Comparison of ENCODE assay signal across 19 cellular contexts in the genomic region with DNA sequence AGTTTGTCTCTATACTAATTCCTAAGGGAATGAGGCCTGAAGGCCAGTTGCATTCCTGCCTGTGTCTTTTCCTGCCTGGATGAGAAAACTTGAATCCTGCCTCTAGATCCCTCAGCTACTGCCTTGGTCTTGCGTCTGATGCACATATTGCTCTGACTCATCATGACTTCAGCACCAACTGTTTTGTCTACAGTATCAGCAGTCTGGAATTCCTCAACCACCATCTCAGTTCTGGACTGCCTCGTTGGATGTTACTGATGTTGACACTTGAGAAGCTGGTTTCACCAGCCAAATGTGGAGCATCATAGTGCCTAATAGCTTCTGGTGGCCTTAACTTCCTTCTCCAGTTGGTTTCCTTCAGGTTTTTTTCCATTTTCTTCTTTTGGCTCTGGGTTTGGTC.
DNase-seq lines count a peak whose midpoint lies in the region; ATAC-seq, FAIRE-seq and TF ChIP-seq lines count a peak whose summit lies in the region.
"Had no signal": no experiment of that assay in that cellular context is flagged by ENCODE, and none has a peak within 500 bp of the region (broad histone marks: within the 10 kb centered on the region; RNA-seq: fewer than 3 reads in every experiment).

No MANE protein-coding gene starts in this region.

- TF ChIP-seq CTCF in epithelial cell of proximal tubule (conservative IDR thresholded peaks at IDR 0.05; ENCODE audit: low read depth, low read length) (no peak), osteocyte (IDR thresholded peaks at IDR 0.05) (no peak)

- no peak overlapping the region for H3K9ac ChIP-seq in mesendoderm (ENCODE audit: low read length)

- in situ Hi-C loops in Caki2 (cut with HindIII; ENCODE audit: low pct_unique_long_range_greater_than_20kb, low sequenced_read_pairs) = no loop called here

- H4K5ac ChIP-seq in mesendoderm (ENCODE audit: low read length) = no peak overlapping the region

- H3K9me3 Mint-ChIP-seq in osteocyte (ENCODE audit: unreplicated experiment) = peaks cover 6% of the 10 kb centered on the region
- H3K9me3 Mint-ChIP-seq in T-cell = peaks cover 8 to 23% (median 22%) of the 10 kb centered on the region in 3 donors
- H3K9me3 Mint-ChIP-seq: dendritic cell treated with granulocyte-macrophage colony-stimulating factor and Interleukin-4, amounts not matched to agents 40 ng/mL and 50 ng/mL, for 4 days had no signal

- H3K4me3 ChIP-seq in epithelial cell of proximal tubule (ENCODE audit: low read depth, low read length) = no peak overlapping the region
- H3K4me3 ChIP-seq in mesendoderm (ENCODE audit: low read length) = no peak overlapping the region
- H3K4me3 ChIP-seq: gastroesophageal sphincter, K562 had no signal

- H2BK15ac ChIP-seq in mesendoderm (replicated peaks; ENCODE audit: low read depth) = no peak overlapping the region

- no peak overlapping the region for H3K4ac ChIP-seq in mesendoderm (ENCODE audit: low read depth, low read length)

- peaks cover 30% of the 10 kb centered on the region for H3K4me1 Mint-ChIP-seq in osteocyte (ENCODE audit: unreplicated experiment)
- no peaks in the 10 kb centered on the region for H3K4me1 Mint-ChIP-seq in T-cell
- H3K4me1 Mint-ChIP-seq: stimulated activated effector memory CD8-positive, alpha-beta T cell treated with anti-CD3 and anti-CD28 coated beads, Interleukin-12 subunit alpha, Interleukin-12 subunit beta, amount 100 ng/mL, for 72 hours had no signal

- no peak overlapping the region for H3K4me2 ChIP-seq in mesendoderm (ENCODE audit: low read length)

- H2BK120ac ChIP-seq in mesendoderm (ENCODE audit: low read depth, low read length) = no peak overlapping the region

- DNase-seq in Caki2 (ENCODE audit: low read depth) = peak; percentile 63
- DNase-seq in RCC 7860 (ENCODE audit: low spot score) = peak; percentile 98
- DNase-seq in epithelial cell of proximal tubule (ENCODE audit: low read depth) = peak; percentile 67
- no peak for DNase-seq in osteocyte (ENCODE audit: extremely low spot score, unreplicated experiment)
- DNase-seq in mesendoderm = no peak
- DNase-seq in NK-92 (lab: John Stamatoyannopoulos, UW; ENCODE audit: unreplicated experiment) = no peak
- DNase-seq in T-cell = no peak
- DNase-seq: activated CD8-positive, alpha-beta memory T cell treated with anti-CD3 and anti-CD28 coated beads for 24 hours; activated naive CD4-positive, alpha-beta T cell treated with anti-CD3 and anti-CD28 coated beads for 36 hours; NCI-H2081; stimulated activated CD4-positive, alpha-beta T cell treated with anti-CD3 and anti-CD28 coated beads, Interleukin-1b, Interleukin-23, amount 100 ng/mL, for 48 hours had no signal

- no peak overlapping the region for H2AK5ac ChIP-seq in mesendoderm (ENCODE audit: low read length)

- no peaks in the 10 kb centered on the region for H3K79me1 ChIP-seq in mesendoderm (ENCODE audit: low read length)

- H3K36me3 Mint-ChIP-seq in osteocyte (ENCODE audit: unreplicated experiment) (no peaks in the 10 kb centered on the region), T-cell (no peaks in the 10 kb centered on the region)
- H3K36me3 Mint-ChIP-seq: stimulated activated effector memory CD8-positive, alpha-beta T cell treated with anti-CD3 and anti-CD28 coated beads, Interleukin-12 subunit alpha, Interleukin-12 subunit beta, amount 100 ng/mL, for 72 hours had no signal

- peak overlapping the region; percentile 86 for H3K27ac Mint-ChIP-seq in osteocyte (ENCODE audit: unreplicated experiment)
- H3K27ac Mint-ChIP-seq in T-cell = no peak overlapping the region
- H3K27ac Mint-ChIP-seq: activated naive CD4-positive, alpha-beta T cell treated with anti-CD3 and anti-CD28 coated beads for 36 hours; dendritic cell treated with granulocyte-macrophage colony-stimulating factor and Interleukin-4, amounts not matched to agents 40 ng/mL and 50 ng/mL, for 4 days; stimulated activated effector memory CD8-positive, alpha-beta T cell treated with anti-CD3 and anti-CD28 coated beads, Interleukin-12 subunit alpha, Interleukin-12 subunit beta, amount 100 ng/mL, for 72 hours had no signal

- no peak overlapping the region for H2BK5ac ChIP-seq in mesendoderm (ENCODE audit: low read length)

- H3K79me2 ChIP-seq in mesendoderm (ENCODE audit: control insufficient read depth, insufficient read depth, low read length) = no peaks in the 10 kb centered on the region

- H3K27ac ChIP-seq in mesendoderm (ENCODE audit: low read depth, low read length) = no peak overlapping the region
- H3K27ac ChIP-seq: gastroesophageal sphincter, neutrophil had no signal

- H3K4me3 Mint-ChIP-seq in osteocyte (ENCODE audit: unreplicated experiment) = no peak overlapping the region
- H3K4me3 Mint-ChIP-seq in T-cell = no peak overlapping the region
- H3K4me3 Mint-ChIP-seq: activated naive CD4-positive, alpha-beta T cell treated with anti-CD3 and anti-CD28 coated beads for 36 hours; dendritic cell treated with granulocyte-macrophage colony-stimulating factor and Interleukin-4, amounts not matched to agents 40 ng/mL and 50 ng/mL, for 4 days; stimulated activated effector memory CD8-positive, alpha-beta T cell treated with anti-CD3 and anti-CD28 coated beads, Interleukin-12 subunit alpha, Interleukin-12 subunit beta, amount 100 ng/mL, for 72 hours had no signal

- H4K8ac ChIP-seq in mesendoderm (ENCODE audit: low read depth, low read length) = no peak overlapping the region

- POLR2A ChIA-PET in T-cell (lab: Charles Lee) = no interaction called here

- no peaks in the 10 kb centered on the region for H3K4me1 ChIP-seq in mesendoderm (ENCODE audit: control insufficient read depth, low read depth, low read length)
- H3K4me1 ChIP-seq: gastroesophageal sphincter had no signal

- H3K36me3 ChIP-seq in mesendoderm (ENCODE audit: control insufficient read depth, insufficient read depth, low read length) = no peaks in the 10 kb centered on the region
- H3K36me3 ChIP-seq: gastroesophageal sphincter, neutrophil had no signal

- H3K23ac ChIP-seq in mesendoderm (ENCODE audit: low read length) = no peak overlapping the region

- H3K27me3 ChIP-seq in mesendoderm (ENCODE audit: insufficient read depth, low read length, poor library complexity) = no peaks in the 10 kb centered on the region
- H3K27me3 ChIP-seq: gastroesophageal sphincter, neutrophil had no signal

- CTCF ChIA-PET in T-cell (lab: Charles Lee) = no interaction called here

- no peak overlapping the region for H3K18ac ChIP-seq in mesendoderm (ENCODE audit: low read length)

- FAIRE-seq in RCC 7860 (lab: Jason Lieb, UNC) = peak; percentile 95
- FAIRE-seq: K562 had no signal

- no peak overlapping the region for H3K56ac ChIP-seq in mesendoderm (ENCODE audit: low read length)

- WGBS in mesendoderm (ENCODE audit: extremely low coverage, insufficient coverage, low lambda C conversion rate) = no CpG with 5 or more reads among the region's 2 CpGs

- ATAC-seq in GM21360 (IDR thresholded peaks at IDR 0.05; ENCODE audit: unreplicated experiment) (no peak), T-cell (replicated peaks in 1 of 4) (no peak)
- ATAC-seq: gastroesophageal sphincter; HCT116; K562; left lobe of liver; stimulated activated effector memory CD8-positive, alpha-beta T cell treated with anti-CD3 and anti-CD28 coated beads, Interleukin-12 subunit alpha, Interleukin-12 subunit beta, amount 100 ng/mL, for 72 hours had no signal

- H3K27me3 Mint-ChIP-seq in osteocyte (ENCODE audit: unreplicated experiment) (no peaks in the 10 kb centered on the region), T-cell (no peaks in the 10 kb centered on the region)
- H3K27me3 Mint-ChIP-seq: dendritic cell treated with granulocyte-macrophage colony-stimulating factor and Interleukin-4, amounts not matched to agents 40 ng/mL and 50 ng/mL, for 4 days had no signal

Comparison
In these comparisons a context has a peak if more than half of its experiments do, and no peak if none do; other contexts are left out.
1. DNase-seq: peak in Caki2 (single experiment), RCC 7860 (single experiment) and epithelial cell of proximal tubule (single experiment); none in osteocyte (single experiment), mesendoderm (single experiment), NK-92 (single experiment) and T-cell (0 of 34).